Comparison of ENCODE assay signal across 8 cellular contexts in the genomic region with DNA sequence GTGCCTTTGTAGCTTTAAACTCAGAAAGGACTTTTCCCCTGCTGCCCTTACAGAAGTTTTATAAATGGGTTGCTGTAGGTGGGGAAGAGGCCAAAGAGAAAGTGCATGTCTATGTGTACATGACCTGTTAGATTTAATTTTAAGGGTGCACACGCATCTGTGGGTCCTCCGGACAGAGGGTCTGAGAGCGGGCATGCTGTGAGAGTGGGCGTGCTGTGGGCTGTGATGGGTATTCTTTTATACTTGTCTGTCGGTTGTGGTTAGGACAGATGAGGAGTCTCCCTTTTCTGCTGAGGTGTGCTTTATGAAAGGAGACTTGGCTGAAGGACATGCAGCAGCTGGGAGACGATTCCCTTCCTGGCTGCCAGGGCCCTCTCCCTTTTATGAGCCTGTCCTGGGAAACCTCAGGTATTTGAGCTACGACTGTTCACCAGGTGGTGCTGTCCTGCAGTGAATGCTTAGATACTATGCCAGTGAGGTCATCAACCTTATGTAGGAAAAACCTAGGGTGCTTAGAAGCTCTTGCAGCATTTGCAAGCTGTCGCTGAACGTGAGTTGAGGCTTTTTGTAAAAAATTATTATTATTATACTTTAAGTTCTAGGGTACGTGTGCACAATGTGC.
DNase-seq lines count a peak whose midpoint lies in the region; ATAC-seq and FAIRE-seq lines count a peak whose summit lies in the region.

No MANE protein-coding gene starts in this region.

- intact Hi-C loops in Right ventricle myocardium superior (cut with DNase I) (loop anchor here (10.0 kb wide), 1 partner anchor 61 kb away; no protein-coding TSS in a partner anchor), sciatic nerve (cut with DNase I) (no loop called here)

- peaks cover 10% of the 10 kb centered on the region for H3K9me3 ChIP-seq in SJCRH30 (replicated peaks)

- no peaks in the 10 kb centered on the region for H3K27me3 ChIP-seq in SJCRH30

- peak overlapping the region; percentile 31 for H3K27ac ChIP-seq in SJCRH30

- H3K36me3 ChIP-seq in SJCRH30 = no peaks in the 10 kb centered on the region

- no peak for FAIRE-seq in HTR-8/SVneo (lab: Jason Lieb, UNC)

- ATAC-seq in Right ventricle myocardium superior (ENCODE audit: poor library complexity) (peak; percentile 64), sciatic nerve (peak; percentile 43), HG03108 (IDR thresholded peaks at IDR 0.05; ENCODE audit: unreplicated experiment) (no peak), GM21447 (IDR thresholded peaks at IDR 0.05; ENCODE audit: unreplicated experiment) (no peak), GM21723 (IDR thresholded peaks at IDR 0.05; ENCODE audit: unreplicated experiment) (no peak)

- no peak overlapping the region for H3K4me3 ChIP-seq in SJCRH30

- DNase-seq in COR-L47 (lab: John Stamatoyannopoulos, UW) (peak; percentile 30), HTR-8/SVneo (ENCODE audit: insufficient read length, low spot score) (peak; percentile 56), SJCRH30 (peak; percentile 66 to 74), Right ventricle myocardium superior (no peak), sciatic nerve (ENCODE audit: low spot score) (no peak)

- H3K4me1 ChIP-seq in SJCRH30 = peaks cover 13% of the 10 kb centered on the region

Comparison
In these comparisons a context has a peak if more than half of its experiments do, and no peak if none do; other contexts are left out.
1. DNase-seq: peak in COR-L47 (single experiment), HTR-8/SVneo (single experiment) and SJCRH30 (2 of 2); none in Right ventricle myocardium superior (single experiment) and sciatic nerve (single experiment).
2. ATAC-seq: peak in Right ventricle myocardium superior (single experiment) and sciatic nerve (single experiment); none in HG03108 (single experiment), GM21447 (single experiment) and GM21723 (single experiment).